1 cellular context compared by ENCODE assay signal in the genomic region with DNA sequence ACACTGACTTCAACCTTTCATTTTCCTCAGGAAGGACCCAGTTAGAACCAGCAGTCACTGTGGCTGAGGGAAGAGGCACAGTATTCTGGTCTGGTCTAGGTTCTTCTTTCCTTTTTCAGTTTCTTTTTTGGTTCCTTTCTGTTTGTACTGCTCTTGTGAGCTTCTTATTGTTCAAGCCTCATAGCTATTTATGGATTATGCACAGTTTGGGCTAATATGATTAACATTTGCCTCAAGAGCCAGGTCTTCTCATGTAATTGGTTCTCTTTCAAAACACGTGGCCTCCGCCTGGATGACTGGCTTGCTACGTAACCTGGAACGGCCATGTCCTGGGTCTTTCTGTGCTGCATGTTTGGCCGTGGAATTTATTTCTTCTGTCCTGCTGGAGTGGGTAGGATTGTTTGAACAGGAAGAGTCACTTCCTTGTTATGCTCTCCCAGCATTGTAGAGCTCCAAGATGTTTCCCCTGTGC.
TF ChIP-seq lines count a peak whose summit lies in the region.

No MANE protein-coding gene starts in this region.

TF ChIP-seq in GM12878, 131 proteins besides CTCF, POLR2A, EP300 and RAD21 (continued from another document):
- TF ChIP-seq, protein P1, sequence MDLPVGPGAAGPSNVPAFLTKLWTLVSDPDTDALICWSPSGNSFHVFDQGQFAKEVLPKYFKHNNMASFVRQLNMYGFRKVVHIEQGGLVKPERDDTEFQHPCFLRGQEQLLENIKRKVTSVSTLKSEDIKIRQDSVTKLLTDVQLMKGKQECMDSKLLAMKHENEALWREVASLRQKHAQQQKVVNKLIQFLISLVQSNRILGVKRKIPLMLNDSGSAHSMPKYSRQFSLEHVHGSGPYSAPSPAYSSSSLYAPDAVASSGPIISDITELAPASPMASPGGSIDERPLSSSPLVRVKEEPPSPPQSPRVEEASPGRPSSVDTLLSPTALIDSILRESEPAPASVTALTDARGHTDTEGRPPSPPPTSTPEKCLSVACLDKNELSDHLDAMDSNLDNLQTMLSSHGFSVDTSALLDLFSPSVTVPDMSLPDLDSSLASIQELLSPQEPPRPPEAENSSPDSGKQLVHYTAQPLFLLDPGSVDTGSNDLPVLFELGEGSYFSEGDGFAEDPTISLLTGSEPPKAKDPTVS (IDR thresholded peaks at IDR 0.05; ENCODE audit: low read depth, low read length), result no peak
- TF ChIP-seq GATAD2B (conservative IDR thresholded peaks at IDR 0.05; ENCODE audit: low read depth), result no peak
- no peak for TF ChIP-seq SIN3A (IDR thresholded peaks at IDR 0.05; ENCODE audit: low read depth, low read length)
- TF ChIP-seq, protein P2, sequence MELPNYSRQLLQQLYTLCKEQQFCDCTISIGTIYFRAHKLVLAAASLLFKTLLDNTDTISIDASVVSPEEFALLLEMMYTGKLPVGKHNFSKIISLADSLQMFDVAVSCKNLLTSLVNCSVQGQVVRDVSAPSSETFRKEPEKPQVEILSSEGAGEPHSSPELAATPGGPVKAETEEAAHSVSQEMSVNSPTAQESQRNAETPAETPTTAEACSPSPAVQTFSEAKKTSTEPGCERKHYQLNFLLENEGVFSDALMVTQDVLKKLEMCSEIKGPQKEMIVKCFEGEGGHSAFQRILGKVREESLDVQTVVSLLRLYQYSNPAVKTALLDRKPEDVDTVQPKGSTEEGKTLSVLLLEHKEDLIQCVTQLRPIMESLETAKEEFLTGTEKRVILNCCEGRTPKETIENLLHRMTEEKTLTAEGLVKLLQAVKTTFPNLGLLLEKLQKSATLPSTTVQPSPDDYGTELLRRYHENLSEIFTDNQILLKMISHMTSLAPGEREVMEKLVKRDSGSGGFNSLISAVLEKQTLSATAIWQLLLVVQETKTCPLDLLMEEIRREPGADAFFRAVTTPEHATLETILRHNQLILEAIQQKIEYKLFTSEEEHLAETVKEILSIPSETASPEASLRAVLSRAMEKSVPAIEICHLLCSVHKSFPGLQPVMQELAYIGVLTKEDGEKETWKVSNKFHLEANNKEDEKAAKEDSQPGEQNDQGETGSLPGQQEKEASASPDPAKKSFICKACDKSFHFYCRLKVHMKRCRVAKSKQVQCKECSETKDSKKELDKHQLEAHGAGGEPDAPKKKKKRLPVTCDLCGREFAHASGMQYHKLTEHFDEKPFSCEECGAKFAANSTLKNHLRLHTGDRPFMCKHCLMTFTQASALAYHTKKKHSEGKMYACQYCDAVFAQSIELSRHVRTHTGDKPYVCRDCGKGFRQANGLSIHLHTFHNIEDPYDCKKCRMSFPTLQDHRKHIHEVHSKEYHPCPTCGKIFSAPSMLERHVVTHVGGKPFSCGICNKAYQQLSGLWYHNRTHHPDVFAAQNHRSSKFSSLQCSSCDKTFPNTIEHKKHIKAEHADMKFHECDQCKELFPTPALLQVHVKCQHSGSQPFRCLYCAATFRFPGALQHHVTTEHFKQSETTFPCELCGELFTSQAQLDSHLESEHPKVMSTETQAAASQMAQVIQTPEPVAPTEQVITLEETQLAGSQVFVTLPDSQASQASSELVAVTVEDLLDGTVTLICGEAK (IDR thresholded peaks at IDR 0.05; ENCODE audit: borderline replicate concordance), result no peak
- TF ChIP-seq RCOR1 (conservative IDR thresholded peaks at IDR 0.05; ENCODE audit: low read depth, low read length), result no peak
- TF ChIP-seq ETV6 (conservative IDR thresholded peaks at IDR 0.05 in 1 of 2, IDR thresholded peaks at IDR 0.05 in 1 of 2; ENCODE audit: borderline replicate concordance in 1 of 2, low read depth in 1 of 2), result peak in 1 of 2 experiments; percentile 88; a peak in 2 of 4 replicates
- TF ChIP-seq RFX5 (IDR thresholded peaks at IDR 0.05; ENCODE audit: low read depth, low read length), result no peak
- TF ChIP-seq HCFC1 (IDR thresholded peaks at IDR 0.05; ENCODE audit: low read length), result no peak
